In the genomic region with DNA sequence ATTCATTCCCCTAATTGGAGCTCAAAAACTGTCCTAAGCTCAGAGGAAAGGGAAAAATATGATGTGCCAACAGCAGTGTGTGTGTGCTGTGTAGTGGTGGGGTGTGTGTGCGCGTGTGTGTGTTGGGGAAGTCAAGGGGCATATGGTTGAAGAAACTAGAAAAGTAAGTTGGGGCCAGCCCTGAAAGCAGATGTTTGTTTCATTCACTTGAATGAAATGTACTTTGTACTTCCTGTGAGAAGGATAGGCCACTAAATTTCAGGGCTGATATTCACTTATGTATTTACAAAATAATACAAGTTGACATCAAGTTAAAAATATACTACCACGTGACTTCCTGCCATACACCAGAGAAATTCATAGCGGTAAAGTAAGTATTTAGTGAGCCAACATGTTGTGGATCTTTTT, we compare ENCODE assay signal across 13 cellular contexts.
DNase-seq lines count a peak whose midpoint lies in the region; ATAC-seq and TF ChIP-seq lines count a peak whose summit lies in the region.
"Had no signal": no experiment of that assay in that cellular context is flagged by ENCODE, and none has a peak within 500 bp of the region (broad histone marks: within the 10 kb centered on the region; RNA-seq: fewer than 3 reads in every experiment).

No MANE protein-coding gene starts in this region.

- H3K4me1 ChIP-seq in DOHH2 (ENCODE audit: control insufficient read depth, low read length), result peaks cover 28% of the 10 kb centered on the region
- peaks cover 18 to 29% of the 10 kb centered on the region in 2 donors for H3K4me1 ChIP-seq in gastrocnemius medialis

- no peaks in the 10 kb centered on the region for H3K27me3 ChIP-seq in DOHH2 (ENCODE audit: control insufficient read depth, low read length)
- no peaks in the 10 kb centered on the region for H3K27me3 ChIP-seq in gastrocnemius medialis

- H3K27ac ChIP-seq in DOHH2 (ENCODE audit: low read depth, low read length) (peak overlapping the region; percentile 26; the same call in 1 of the 2 replicates), gastrocnemius medialis (peak overlapping the region; percentile 60 to 78 (median 67))

- peak; percentile 63 for ATAC-seq in GM21786 (IDR thresholded peaks at IDR 0.05; ENCODE audit: unreplicated experiment)
- no peak for ATAC-seq in gastrocnemius medialis
- ATAC-seq in GM21737 (IDR thresholded peaks at IDR 0.05; ENCODE audit: unreplicated experiment), result no peak

- peak; percentile 40 to 67 for DNase-seq in cardiac fibroblast (ENCODE audit: low read depth in 2 of 2)
- no peak for DNase-seq in gastrocnemius medialis
- no peak for DNase-seq in activated effector memory CD4-positive, alpha-beta T cell treated with anti-CD3 and anti-CD28 coated beads, Interleukin-2, amount 50 U/mL, for 16 hours
- DNase-seq in medulla oblongata (ENCODE audit: extremely low spot score), result no peak
- DNase-seq in hippocampal formation (lab: John Stamatoyannopoulos, UW), result no peak
- DNase-seq: activated T-cell treated with anti-CD3 and anti-CD28 coated beads, Interleukin-2, amount 50 U/mL, for 48 hours; C1 segment of cervical spinal cord; GDM1; NCI-H1694 had no signal

- H3K4me2 ChIP-seq in DOHH2 (ENCODE audit: low read length), result peak overlapping the region; percentile 35

- H3K79me2 ChIP-seq in DOHH2 (ENCODE audit: control insufficient read depth, low read length), result no peaks in the 10 kb centered on the region

- no peaks in the 10 kb centered on the region for H3K9me2 ChIP-seq in DOHH2 (replicated peaks; ENCODE audit: control insufficient read depth, low read length)

- no peak for TF ChIP-seq POLR2A in gastrocnemius medialis (IDR thresholded peaks at IDR 0.05)

- no peaks in the 10 kb centered on the region for H4K20me1 ChIP-seq in DOHH2 (ENCODE audit: control insufficient read depth, insufficient read depth, low read depth, low read length)

- H3K4me3 ChIP-seq in DOHH2 (ENCODE audit: low read length), result peak overlapping the region; percentile 12
- H3K4me3 ChIP-seq in cardiac fibroblast (replicated peaks in 1 of 2; ENCODE audit: low read depth in 2 of 2, low read length in 2 of 2), result no peak overlapping the region
- H3K4me3 ChIP-seq in gastrocnemius medialis, result no peak overlapping the region
- H3K4me3 ChIP-seq: skin epidermis had no signal

- H3K9me3 ChIP-seq in DOHH2 (ENCODE audit: control insufficient read depth, insufficient read depth, low read length), result peaks cover 14% of the 10 kb centered on the region
- H3K9me3 ChIP-seq in gastrocnemius medialis, result no peaks in the 10 kb centered on the region

- no peaks in the 10 kb centered on the region for H3F3A ChIP-seq in DOHH2 (ENCODE audit: control insufficient read depth, insufficient read depth)

- H3K36me3 ChIP-seq in DOHH2 (ENCODE audit: control insufficient read depth, low read length), result no peaks in the 10 kb centered on the region
- H3K36me3 ChIP-seq in gastrocnemius medialis, result no peaks in the 10 kb centered on the region

- in situ Hi-C loops in gastrocnemius medialis (cut with MboI; ENCODE audit: low sequenced_read_pairs in 4 of 4), result no loop called here

- intact Hi-C loops in gastrocnemius medialis (cut with DNase I; ENCODE audit: low total_unique reads), result no loop called here

- TF ChIP-seq CTCF in DOHH2 (IDR thresholded peaks at IDR 0.05; ENCODE audit: low read depth, low read length, poor library complexity, severe bottlenecking), result no peak
- no peak for TF ChIP-seq CTCF in cardiac fibroblast (IDR thresholded peaks at IDR 0.05; ENCODE audit: low read depth, low read length)
- no peak for TF ChIP-seq CTCF in gastrocnemius medialis (IDR thresholded peaks at IDR 0.05 in 4 of 5, conservative IDR thresholded peaks at IDR 0.05 in 1 of 5)

Comparison
In these comparisons a context has a peak if more than half of its experiments do, and no peak if none do; other contexts are left out.
1. DNase-seq: peak in cardiac fibroblast (2 of 2); none in gastrocnemius medialis (0 of 2), activated effector memory CD4-positive, alpha-beta T cell treated with anti-CD3 and anti-CD28 coated beads, Interleukin-2, amount 50 U/mL, for 16 hours (single experiment), medulla oblongata (single experiment) and hippocampal formation (0 of 2).